Comparison of ENCODE assay signal across 18 cellular contexts in the genomic region with DNA sequence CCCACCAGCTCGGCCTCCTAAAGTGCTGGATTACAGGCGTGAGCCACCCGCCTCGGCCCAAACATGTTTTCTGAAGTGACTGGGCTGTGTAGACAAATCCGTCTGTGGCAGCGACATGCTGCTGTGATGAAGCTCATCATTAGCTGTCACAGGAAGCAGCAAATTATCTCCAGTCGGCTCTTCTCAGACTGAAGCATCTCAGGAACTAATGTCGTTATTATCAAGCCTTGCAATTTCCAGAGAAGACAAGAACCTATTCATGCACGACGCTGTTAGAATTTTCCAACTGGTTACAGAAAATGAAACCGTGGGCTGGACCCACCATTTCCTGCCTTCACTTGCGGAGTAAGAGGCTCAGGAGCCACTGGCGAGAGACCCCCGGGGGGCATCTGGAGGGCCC. TPM values are rescaled to one million over a fixed set of nuclear protein-coding genes. Genes with fewer than 3 reads are reported as not detected.
"Had no signal": no experiment of that assay in that cellular context is flagged by ENCODE, and none has a peak within 500 bp of the region (broad histone marks: within the 10 kb centered on the region; RNA-seq: fewer than 3 reads in every experiment).

No MANE protein-coding gene starts in this region.

- H3K27me3 Mint-ChIP-seq: activated CD4-positive, alpha-beta T cell treated with anti-CD3 and anti-CD28 coated beads for 36 hours had no signal

- H3K4me1 ChIP-seq: thyroid gland, uterus had no signal

- H3K27ac Mint-ChIP-seq: activated CD4-positive, alpha-beta memory T cell treated with anti-CD3 and anti-CD28 coated beads, Interleukin-2, amount 10 ng/mL, durations not matched to agents 7 days and 5 days; activated CD4-positive, alpha-beta T cell treated with anti-CD3 and anti-CD28 coated beads for 36 hours; activated naive CD8-positive, alpha-beta T cell treated with anti-CD3 and anti-CD28 coated beads, Interleukin-2, amount 50 U/mL, for 24 hours; natural killer cell treated with Interleukin-12 subunit alpha and Interleukin-12 subunit beta and Interleukin-15 and Interleukin-18, amount 100 ng/mL, for 72 hours; T-helper 2 cell treated with Interferon-gamma antibody and Interleukin-4, amounts not matched to agents 5 μg/mL and 100 μg/mL, for 36 hours had no signal

- H3K36me3 Mint-ChIP-seq: natural killer cell treated with Interleukin-12 subunit alpha and Interleukin-12 subunit beta and Interleukin-15 and Interleukin-18, amount 100 ng/mL, for 72 hours had no signal

- H3K27ac ChIP-seq: cardiac muscle cell, heart left ventricle, thyroid gland, uterus, VCaP had no signal

- H3K4me3 Mint-ChIP-seq: activated CD4-positive, alpha-beta memory T cell treated with anti-CD3 and anti-CD28 coated beads, Interleukin-2, amount 10 ng/mL, durations not matched to agents 7 days and 5 days; activated CD4-positive, alpha-beta T cell treated with anti-CD3 and anti-CD28 coated beads for 36 hours; activated naive CD8-positive, alpha-beta T cell treated with anti-CD3 and anti-CD28 coated beads, Interleukin-2, amount 50 U/mL, for 24 hours; natural killer cell treated with Interleukin-12 subunit alpha and Interleukin-12 subunit beta and Interleukin-15 and Interleukin-18, amount 100 ng/mL, for 72 hours; T-helper 2 cell treated with Interferon-gamma antibody and Interleukin-4, amounts not matched to agents 5 μg/mL and 100 μg/mL, for 36 hours had no signal

- FAIRE-seq: astrocyte, colon, frontal cortex had no signal

- ATAC-seq: activated CD4-positive, alpha-beta T cell treated with anti-CD3 and anti-CD28 coated beads for 36 hours; activated naive CD8-positive, alpha-beta T cell treated with anti-CD3 and anti-CD28 coated beads, Interleukin-2, amount 50 U/mL, for 24 hours; heart left ventricle; left lobe of liver; natural killer cell treated with Interleukin-12 subunit alpha and Interleukin-12 subunit beta and Interleukin-15 and Interleukin-18, amount 100 ng/mL, for 72 hours had no signal

- H3K36me3 ChIP-seq: cardiac muscle cell, heart left ventricle, sigmoid colon, thyroid gland, uterus had no signal

- H3K9me3 Mint-ChIP-seq: activated CD4-positive, alpha-beta memory T cell treated with anti-CD3 and anti-CD28 coated beads, Interleukin-2, amount 10 ng/mL, durations not matched to agents 7 days and 5 days; activated naive CD8-positive, alpha-beta T cell treated with anti-CD3 and anti-CD28 coated beads, Interleukin-2, amount 50 U/mL, for 24 hours; natural killer cell treated with Interleukin-12 subunit alpha and Interleukin-12 subunit beta and Interleukin-15 and Interleukin-18, amount 100 ng/mL, for 72 hours; T-helper 2 cell treated with Interferon-gamma antibody and Interleukin-4, amounts not matched to agents 5 μg/mL and 100 μg/mL, for 36 hours had no signal

- H3K27me3 ChIP-seq: cardiac muscle cell, sigmoid colon, thyroid gland, uterus had no signal

- H3K9me3 ChIP-seq: heart left ventricle, sigmoid colon, thyroid gland, uterus had no signal

- H3K4me3 ChIP-seq: cardiac muscle cell, heart left ventricle, sigmoid colon, thyroid gland, uterus had no signal

- DNase-seq: activated CD4-positive, alpha-beta memory T cell treated with anti-CD3 and anti-CD28 coated beads, Interleukin-2, amount 10 ng/mL, durations not matched to agents 7 days and 5 days; activated CD4-positive, alpha-beta T cell treated with anti-CD3 and anti-CD28 coated beads for 36 hours; activated CD8-positive, alpha-beta memory T cell treated with anti-CD3 and anti-CD28 coated beads, Interleukin-2, amount 50 U/mL, for 4 hours; activated naive CD8-positive, alpha-beta T cell treated with anti-CD3 and anti-CD28 coated beads, Interleukin-2, amount 50 U/mL, for 24 hours; heart left ventricle; mammary epithelial cell; sigmoid colon; stimulated activated CD4-positive, alpha-beta T cell treated with anti-CD3 and anti-CD28 coated beads, Interleukin-4, amount 100 ng/mL, for 24 hours; uterus had no signal

RNA-seq across cellular contexts. Expression of gene NTSR1, which starts 17.2 kb away (rescaled TPM):
- total RNA-seq: activated CD4-positive, alpha-beta memory T cell treated with anti-CD3 and anti-CD28 coated beads, Interleukin-2, amount 10 ng/mL, durations not matched to agents 7 days and 5 days; natural killer cell treated with Interleukin-12 subunit alpha and Interleukin-12 subunit beta and Interleukin-15 and Interleukin-18, amount 100 ng/mL, for 72 hours; uterus had no signal
- polyA plus RNA-seq: cardiac muscle cell had no signal
